In the genomic region with DNA sequence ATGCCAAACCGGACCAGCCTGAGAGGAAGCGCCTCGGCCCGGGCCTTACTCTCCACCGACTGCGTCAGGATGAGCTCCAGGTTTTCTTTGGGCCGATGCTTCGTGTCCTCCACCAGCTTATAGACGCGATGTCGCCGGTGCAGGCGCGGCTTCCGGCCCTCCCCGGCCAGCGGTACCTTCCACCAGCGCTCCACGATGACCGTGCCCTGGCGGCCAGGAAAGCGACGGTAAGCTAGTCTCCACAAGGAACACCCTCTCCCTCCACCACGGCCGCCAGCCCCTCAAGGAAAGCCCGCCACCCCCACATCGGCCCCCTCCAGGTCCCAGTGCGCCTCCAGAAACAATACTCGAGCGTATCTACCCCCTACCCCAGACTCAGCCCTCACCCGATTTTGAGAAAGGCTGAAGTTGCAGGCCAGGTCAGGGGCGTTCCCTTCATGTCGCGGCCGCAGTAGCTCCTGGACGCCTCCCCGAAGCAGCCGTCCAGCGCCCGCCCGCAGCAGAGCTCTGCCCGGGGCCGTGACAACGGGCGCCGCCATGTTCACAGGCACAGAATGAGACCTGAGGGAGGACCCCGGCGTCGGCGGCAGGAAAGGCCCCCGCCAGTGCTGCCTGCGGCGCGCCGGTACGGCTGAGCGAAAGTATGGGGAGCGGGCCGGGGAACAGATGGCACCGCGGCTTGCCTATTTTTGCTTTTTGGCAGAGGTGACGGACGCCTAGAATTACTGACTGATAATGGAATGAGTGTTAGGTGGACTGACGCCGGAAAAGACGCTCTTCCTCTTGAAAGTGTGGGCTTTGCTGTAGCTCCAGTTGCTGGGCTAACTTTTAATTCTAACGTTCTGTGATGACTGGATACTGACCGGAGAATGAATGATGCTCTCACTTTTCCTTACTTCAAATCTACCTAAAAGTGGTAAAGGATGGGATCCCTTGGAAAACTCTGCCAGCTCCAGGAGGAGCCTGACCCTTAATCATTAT, we compare ENCODE assay signal across 8 cellular contexts. TPM values are rescaled to one million over a fixed set of nuclear protein-coding genes. Genes with fewer than 3 reads are reported as not detected.
DNase-seq lines count a peak whose midpoint lies in the region; ATAC-seq and TF ChIP-seq lines count a peak whose summit lies in the region.

Gene MRPL9, minus strand, starts transcription at position 556 of the 981 bp plus-strand sequence. Its CDS starts 17 bp downstream, at position 539.

- H3K27me3 ChIP-seq in skeletal muscle satellite cell (ENCODE audit: control insufficient read depth, insufficient read depth, low read length): no peaks in the 10 kb centered on the region

- peak within 1 kb of the TSS; percentile 87 for H3K9ac ChIP-seq in skeletal muscle satellite cell (ENCODE audit: low read depth, low read length)

- peak; percentile 90 for ATAC-seq in HG03097 (IDR thresholded peaks at IDR 0.05; ENCODE audit: low FRiP score, unreplicated experiment)

- H3K4me3 ChIP-seq in iPS-18c (ENCODE audit: insufficient read depth, low read depth, low read length): peak within 1 kb of the TSS; percentile 81
- peak within 1 kb of the TSS; percentile 74 for H3K4me3 ChIP-seq in skeletal muscle satellite cell (ENCODE audit: low read length)

- peak within 1 kb of the TSS; percentile 98 for H3K27ac ChIP-seq in VCaP

- H3K36me3 ChIP-seq in skeletal muscle satellite cell (ENCODE audit: insufficient read depth, low read length): peaks cover 30% of the 10 kb centered on the region

- TF ChIP-seq CTCF in VCaP (conservative IDR thresholded peaks at IDR 0.05): no peak

- H3K9me3 ChIP-seq in iPS-18c (ENCODE audit: control insufficient read depth, insufficient read depth, low read length): peaks cover 2% of the 10 kb centered on the region
- no peaks in the 10 kb centered on the region for H3K9me3 ChIP-seq in skeletal muscle satellite cell (replicated peaks; ENCODE audit: low read length)

- peak within 1 kb of the TSS; percentile 92 for H3K4me2 ChIP-seq in skeletal muscle satellite cell (ENCODE audit: low read length)

- peak; percentile 67 for DNase-seq in NK-92 treated with Interleukin-12 subunit alpha and Interleukin-12 subunit beta, amount 100 ng/mL, for 24 hours (lab: John Stamatoyannopoulos, UW)
- DNase-seq in NK-92 (lab: John Stamatoyannopoulos, UW; ENCODE audit: unreplicated experiment): no peak
- peak; percentile 73 for DNase-seq in NCI-H2196 (lab: John Stamatoyannopoulos, UW; ENCODE audit: unreplicated experiment)
- peak; percentile 88 to 98 for DNase-seq in T47D (ENCODE audit: low read depth in 1 of 2, low spot score in 1 of 2)

- H3K4me1 ChIP-seq in skeletal muscle satellite cell (ENCODE audit: control insufficient read depth, insufficient read depth, low read length): peaks cover 15% of the 10 kb centered on the region

- in situ Hi-C loops in T47D (cut with HindIII; ENCODE audit: low pct_unique_long_range_greater_than_20kb, low sequenced_read_pairs): no loop called here

RNA-seq across cellular contexts. Expression of gene MRPL9, which starts in this region (rescaled TPM):
- total RNA-seq in skeletal muscle satellite cell (2012; rRNA removed): 85.0 and 104 TPM in 2 replicates
